ENCODE assay signal across 12 cellular contexts in genomic region chr15:64749999-64750657, GRCh38. TPM values are rescaled to one million over a fixed set of nuclear protein-coding genes. Genes with fewer than 3 reads are reported as not detected.
DNase-seq lines count a peak whose midpoint lies in the region; ATAC-seq and TF ChIP-seq lines count a peak whose summit lies in the region.
"Had no signal": no experiment of that assay in that cellular context is flagged by ENCODE, and none has a peak within 500 bp of the region (broad histone marks: within the 10 kb centered on the region; RNA-seq: fewer than 3 reads in every experiment).

No MANE protein-coding gene starts in this region.

- H3K9me3 ChIP-seq in OCI-LY1 (ENCODE audit: low read length) (no peaks in the 10 kb centered on the region), body of pancreas (no peaks in the 10 kb centered on the region)
- H3K9me3 ChIP-seq: HAP-1 had no signal

- no peak for TF ChIP-seq POLR2A in body of pancreas (IDR thresholded peaks at IDR 0.05)

- H3K36me3 ChIP-seq in OCI-LY1 (ENCODE audit: insufficient read depth, low read length) (no peaks in the 10 kb centered on the region), body of pancreas (replicated peaks in 1 of 2; ENCODE audit: insufficient read depth in 1 of 2, low read depth in 2 of 2) (no peaks in the 10 kb centered on the region)
- H3K36me3 ChIP-seq: HAP-1 had no signal

- TF ChIP-seq CTCF in OCI-LY1 (IDR thresholded peaks at IDR 0.05; ENCODE audit: low read length) (peak; percentile 9; the same call in 1 of the 2 replicates), fibroblast of pulmonary artery (IDR thresholded peaks at IDR 0.05; ENCODE audit: low read length, missing control alignments) (peak; percentile 23), nephron progenitor cell (IDR thresholded peaks at IDR 0.05) (no peak), GM10248 (IDR thresholded peaks at IDR 0.05; ENCODE audit: control extremely low read depth, extremely low read depth, low read depth, missing control alignments) (no peak), body of pancreas (IDR thresholded peaks at IDR 0.05) (no peak)

- H3K4me1 Mint-ChIP-seq in nephron progenitor cell: peaks cover 77% of the 10 kb centered on the region

- H3K27ac ChIP-seq in OCI-LY1 (ENCODE audit: low read depth, low read length, poor library complexity, severe bottlenecking): no peak overlapping the region
- H3K27ac ChIP-seq in body of pancreas: no peak overlapping the region

- 69 to 74% methylated on average over 21 of the region's 21 CpGs for WGBS in body of pancreas, 2 donors

- intact Hi-C loops in body of pancreas (cut with DNase I): no loop called here

- H3K9ac ChIP-seq in OCI-LY1 (ENCODE audit: low read length): no peak overlapping the region

- no peak overlapping the region for H2AFZ ChIP-seq in OCI-LY1 (ENCODE audit: low read length)

- H3K9me3 Mint-ChIP-seq in nephron progenitor cell: no peaks in the 10 kb centered on the region

- H3K36me3 Mint-ChIP-seq in nephron progenitor cell (ENCODE audit: low read depth): peaks cover 14% of the 10 kb centered on the region

- H3F3A ChIP-seq in OCI-LY1 (ENCODE audit: insufficient read depth, low read length): no peaks in the 10 kb centered on the region

- H3K4me2 ChIP-seq in OCI-LY1 (ENCODE audit: low read length): no peak overlapping the region

- peaks cover 22% of the 10 kb centered on the region; the same call in 1 of the 2 replicates for H3K27me3 ChIP-seq in OCI-LY1 (ENCODE audit: insufficient read depth, low read length)
- no peaks in the 10 kb centered on the region for H3K27me3 ChIP-seq in body of pancreas

- H3K4me3 ChIP-seq in OCI-LY1 (ENCODE audit: low read depth, low read length, poor library complexity, severe bottlenecking) (no peak overlapping the region), fibroblast of pulmonary artery (replicated peaks; ENCODE audit: low read depth, low read length) (no peak overlapping the region), body of pancreas (no peak overlapping the region)
- H3K4me3 ChIP-seq: HAP-1 had no signal

- peaks cover 6% of the 10 kb centered on the region for H3K27me3 Mint-ChIP-seq in nephron progenitor cell (ENCODE audit: low read depth, poor library complexity)

- H3K4me1 ChIP-seq in OCI-LY1 (ENCODE audit: insufficient read depth, low read length, severe bottlenecking) (peaks cover 14% of the 10 kb centered on the region), body of pancreas (no peaks in the 10 kb centered on the region)
- H3K4me1 ChIP-seq: HAP-1 had no signal

- ATAC-seq in body of pancreas: no peak

- CTCF ChIA-PET in GM10248 (lab: Yijun Ruan, JAX): interaction anchor here (0.9 to 3.7 kb wide), 5 partner anchors 9 to 31 kb away, joined by 3 to 14 read pairs (median 6); no protein-coding TSS in a partner anchor

- POLR2A ChIA-PET in GM10248 (lab: Yijun Ruan, JAX): interaction anchor here (0.7 kb wide), 1 partner anchor 572 kb away, joined by 3 read pairs; no protein-coding TSS in a partner anchor

- peak overlapping the region; percentile 46 for H3K27ac Mint-ChIP-seq in nephron progenitor cell

- DNase-seq in Daoy (ENCODE audit: low read depth): peak; percentile 64
- DNase-seq in fibroblast of pulmonary artery (ENCODE audit: low read depth): peak; percentile 39
- peak; percentile 41 for DNase-seq in nephron progenitor cell
- no peak for DNase-seq in T-helper 1 cell
- DNase-seq in H4 (ENCODE audit: low spot score): no peak
- DNase-seq in GM10248 (ENCODE audit: extremely low spot score): no peak
- no peak for DNase-seq in body of pancreas
- DNase-seq: NCI-H345; stimulated activated CD4-positive, alpha-beta T cell treated with anti-CD3 and anti-CD28 coated beads, Interleukin-15, amount 100 ng/mL, for 24 hours had no signal

- no peaks in the 10 kb centered on the region for H4K20me1 ChIP-seq in OCI-LY1 (ENCODE audit: insufficient read depth, low read length)

- H3K79me2 ChIP-seq in OCI-LY1 (ENCODE audit: insufficient read depth, low read length): no peaks in the 10 kb centered on the region

- H3K4me3 Mint-ChIP-seq in nephron progenitor cell: peak overlapping the region; percentile 19

- H3K9me2 ChIP-seq in OCI-LY1 (ENCODE audit: low read depth, low read length): no peaks in the 10 kb centered on the region

RNA-seq across cellular contexts. Expression of gene RBPMS2, which starts 25.3 kb away (rescaled TPM):
- total RNA-seq in Daoy (2014; rRNA removed; shearing (Covaris generic)): 0.06 TPM in 1 of 2 replicates, not detected in the other
- 0.48 TPM in 1 of 2 replicates, not detected in the other for total RNA-seq in H4 (2014; rRNA removed; shearing (Covaris generic))
- total RNA-seq in body of pancreas: under 1 TPM; 0.26 to 0.33 TPM
- total RNA-seq: temporal lobe had no signal

Comparison
In these comparisons a context has a peak if more than half of its experiments do, and no peak if none do; other contexts are left out.
1. DNase-seq: peak in Daoy (single experiment), fibroblast of pulmonary artery (single experiment) and nephron progenitor cell (single experiment); none in T-helper 1 cell (0 of 5), H4 (single experiment), GM10248 (single experiment) and body of pancreas (0 of 4).
2. CTCF ChIP-seq: peak in OCI-LY1 (single experiment) and fibroblast of pulmonary artery (single experiment); none in nephron progenitor cell (single experiment), GM10248 (single experiment) and body of pancreas (0 of 7).